Comparison of ENCODE assay signal across 19 cellular contexts in the genomic region with DNA sequence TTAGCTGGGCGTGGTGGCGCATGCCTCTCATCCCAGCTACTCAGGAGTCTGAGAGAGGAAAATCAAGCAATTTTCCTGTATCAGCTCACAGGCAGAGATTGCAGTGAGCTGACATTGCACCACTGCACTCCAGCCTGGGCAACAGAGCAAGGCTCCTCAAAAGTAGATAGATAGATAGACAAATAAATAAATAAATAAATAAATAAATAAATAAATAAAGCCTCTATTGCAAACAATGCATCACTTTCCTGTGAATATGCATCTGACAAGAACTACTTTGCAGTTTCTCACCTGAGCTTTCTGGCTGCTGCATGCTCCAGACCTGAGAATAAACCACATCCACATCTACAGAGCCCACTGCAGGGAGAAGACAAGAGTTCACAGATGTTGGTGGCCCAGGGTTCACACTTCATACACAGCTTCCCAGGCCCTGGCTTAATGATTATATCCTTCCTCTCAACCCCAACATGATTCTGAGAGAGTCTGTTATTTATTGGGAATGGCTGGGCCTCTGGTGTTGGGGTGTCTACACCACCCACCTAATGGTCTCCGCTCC.
"Had no signal": no experiment of that assay in that cellular context is flagged by ENCODE, and none has a peak within 500 bp of the region (broad histone marks: within the 10 kb centered on the region; RNA-seq: fewer than 3 reads in every experiment).

No MANE protein-coding gene starts in this region.

- H3K4me3 Mint-ChIP-seq: activated CD4-positive, alpha-beta T cell treated with anti-CD3 and anti-CD28 coated beads for 36 hours; activated CD8-positive, alpha-beta T cell treated with anti-CD3 and anti-CD28 coated beads for 36 hours; activated naive CD8-positive, alpha-beta T cell treated with anti-CD3 and anti-CD28 coated beads, Interleukin-2, amount 10 ng/mL, durations not matched to agents 7 days and 5 days; T-helper 17 cell had no signal

- H3K4me3 ChIP-seq: adrenal gland had no signal

- ATAC-seq: activated CD4-positive, alpha-beta T cell treated with anti-CD3 and anti-CD28 coated beads for 36 hours; activated CD8-positive, alpha-beta T cell treated with anti-CD3 and anti-CD28 coated beads for 36 hours; T-helper 17 cell had no signal

- H3K27me3 Mint-ChIP-seq: activated CD8-positive, alpha-beta T cell treated with anti-CD3 and anti-CD28 coated beads for 36 hours had no signal

- H3K27ac ChIP-seq: adrenal gland had no signal

- H3K27ac Mint-ChIP-seq: activated CD4-positive, alpha-beta T cell treated with anti-CD3 and anti-CD28 coated beads for 36 hours; activated naive CD8-positive, alpha-beta T cell treated with anti-CD3 and anti-CD28 coated beads, Interleukin-2, amount 10 ng/mL, durations not matched to agents 7 days and 5 days; T-helper 17 cell had no signal

- H3K36me3 ChIP-seq: adrenal gland had no signal

- H3K9me3 ChIP-seq: adrenal gland had no signal

- DNase-seq: activated CD4-positive, alpha-beta T cell treated with anti-CD3 and anti-CD28 coated beads for 36 hours; activated CD8-positive, alpha-beta memory T cell treated with anti-CD3 and anti-CD28 coated beads, Interleukin-2, amount 50 U/mL, for 4 hours; activated CD8-positive, alpha-beta T cell treated with anti-CD3 and anti-CD28 coated beads for 36 hours; activated naive CD4-positive, alpha-beta T cell treated with anti-CD3 and anti-CD28 coated beads, Interleukin-2, amount 50 U/mL, for 16 hours; activated naive CD8-positive, alpha-beta T cell treated with anti-CD3 and anti-CD28 coated beads, Interleukin-2, amount 10 ng/mL, durations not matched to agents 7 days and 5 days; adrenal gland; anterior cingulate cortex; caudate nucleus; Karpas-422; NCI-H146; NCI-H187 treated with DMSO at 0.1 percent for 48 hours; NCI-H2171; NCI-H2227 treated with DMSO at 0.1 percent for 48 hours; NCI-H446 treated with DMSO at 0.1 percent for 48 hours; NCI-H526; NCI-H774; SIG-M5; T-helper 17 cell; T1000 had no signal

- H3K36me3 Mint-ChIP-seq: activated naive CD8-positive, alpha-beta T cell treated with anti-CD3 and anti-CD28 coated beads, Interleukin-2, amount 10 ng/mL, durations not matched to agents 7 days and 5 days had no signal

- H3K27me3 ChIP-seq: adrenal gland had no signal

- H3K4me1 Mint-ChIP-seq: activated CD4-positive, alpha-beta T cell treated with anti-CD3 and anti-CD28 coated beads for 36 hours; activated naive CD8-positive, alpha-beta T cell treated with anti-CD3 and anti-CD28 coated beads, Interleukin-2, amount 10 ng/mL, durations not matched to agents 7 days and 5 days; T-helper 17 cell had no signal

- H3K4me1 ChIP-seq: adrenal gland had no signal

- H3K9me3 Mint-ChIP-seq: activated CD8-positive, alpha-beta T cell treated with anti-CD3 and anti-CD28 coated beads for 36 hours; activated naive CD8-positive, alpha-beta T cell treated with anti-CD3 and anti-CD28 coated beads, Interleukin-2, amount 10 ng/mL, durations not matched to agents 7 days and 5 days had no signal
